In genomic region chr22:29128891-29129643, GRCh38 we compare ENCODE assay signal across 11 cellular contexts. TPM values are rescaled to one million over a fixed set of nuclear protein-coding genes. Genes with fewer than 3 reads are reported as not detected.
A peak's percentile ranks its signal among the peaks of the same experiment; 100 is the strongest.
DNase-seq lines count a peak whose midpoint lies in the region; ATAC-seq and TF ChIP-seq lines count a peak whose summit lies in the region.
"Had no signal": no experiment of that assay in that cellular context is flagged by ENCODE, and none has a peak within 500 bp of the region (broad histone marks: within the 10 kb centered on the region; RNA-seq: fewer than 3 reads in every experiment).

No MANE protein-coding gene starts in this region.

- TF ChIP-seq CTCF in HEK293 (tag by site-specific recombination; IDR thresholded peaks at IDR 0.05), result no peak

- no peak overlapping the region for H3K4me3 ChIP-seq in HEK293 (ENCODE audit: low read depth, low read length)
- H3K4me3 ChIP-seq: adrenal gland had no signal

- CTCF ChIA-PET in HEK293 (lab: Yijun Ruan, JAX), result interaction anchor here (0.5 to 1.0 kb wide), 2 partner anchors 24 to 25 kb away, joined by 3 read pairs; no protein-coding TSS in a partner anchor

- peaks cover 8 to 16% of the 10 kb centered on the region in 2 donors for H3K27me3 Mint-ChIP-seq in stimulated activated naive B cell treated with anti-CD40 and anti-IgM and Interleukin-4, amounts not matched to agents 10 μg/mL and 1 μg/mL and 100 μg/mL, for 72 hours

- no peak overlapping the region for H3K27ac ChIP-seq in HEK293 (ENCODE audit: extremely low read depth, low read depth, low read length)

- peaks cover 4 to 35% of the 10 kb centered on the region in 2 experiments; a peak in 2 of 3 replicates for H3K36me3 ChIP-seq in HEK293 (ENCODE audit: control insufficient read depth in 2 of 2, insufficient read depth in 1 of 2, low read length in 2 of 2)

- no peaks in the 10 kb centered on the region for H3K4me1 Mint-ChIP-seq in stimulated activated naive B cell treated with anti-CD40 and anti-IgM and Interleukin-4, amounts not matched to agents 10 μg/mL and 1 μg/mL and 100 μg/mL, for 72 hours
- H3K4me1 Mint-ChIP-seq: CD8-positive, alpha-beta memory T cell; mesothelial cell of epicardium had no signal

- no peaks in the 10 kb centered on the region; the same call in 1 of the 2 replicates for H3K4me1 ChIP-seq in HEK293 (ENCODE audit: control insufficient read depth, insufficient read depth, low read length)
- H3K4me1 ChIP-seq: adrenal gland had no signal

- peak; percentile 74 for DNase-seq in RPMI7951 (ENCODE audit: low read depth)
- DNase-seq in iris pigment epithelial cell (ENCODE audit: low read depth), result peak; percentile 49
- DNase-seq in stimulated activated naive B cell treated with anti-CD40 and anti-IgM and Interleukin-4, amounts not matched to agents 10 μg/mL and 1 μg/mL and 100 μg/mL, for 72 hours, result no peak
- no peak for DNase-seq in SIG-M5 treated with dmso at 0.1 percent for 504 hours (lab: John Stamatoyannopoulos, UW; ENCODE audit: unreplicated experiment)
- DNase-seq in SW480 (ENCODE audit: low spot score), result no peak
- DNase-seq: adrenal gland; CD8-positive, alpha-beta memory T cell; NCI-H226 had no signal

- peaks cover 0 to 4% of the 10 kb centered on the region in 2 donors for H3K36me3 Mint-ChIP-seq in stimulated activated naive B cell treated with anti-CD40 and anti-IgM and Interleukin-4, amounts not matched to agents 10 μg/mL and 1 μg/mL and 100 μg/mL, for 72 hours

- no peak overlapping the region for H3K4me3 Mint-ChIP-seq in stimulated activated naive B cell treated with anti-CD40 and anti-IgM and Interleukin-4, amounts not matched to agents 10 μg/mL and 1 μg/mL and 100 μg/mL, for 72 hours
- H3K4me3 Mint-ChIP-seq: CD8-positive, alpha-beta memory T cell; mesothelial cell of epicardium had no signal

- H3K9me3 Mint-ChIP-seq in stimulated activated naive B cell treated with anti-CD40 and anti-IgM and Interleukin-4, amounts not matched to agents 10 μg/mL and 1 μg/mL and 100 μg/mL, for 72 hours, result peaks cover 4 to 5% of the 10 kb centered on the region in 2 donors

- no peaks in the 10 kb centered on the region for H3K9me3 ChIP-seq in HEK293 (ENCODE audit: control insufficient read depth, insufficient read depth, low read depth, low read length)
- H3K9me3 ChIP-seq: adrenal gland had no signal

- POLR2A ChIA-PET in HEK293 (lab: Yijun Ruan, JAX), result interaction anchor here (0.5 kb wide), 1 partner anchor 377 kb away, joined by 4 read pairs; no protein-coding TSS in a partner anchor

- peak overlapping the region; percentile 1 for H3K27ac Mint-ChIP-seq in stimulated activated naive B cell treated with anti-CD40 and anti-IgM and Interleukin-4, amounts not matched to agents 10 μg/mL and 1 μg/mL and 100 μg/mL, for 72 hours
- H3K27ac Mint-ChIP-seq: mesothelial cell of epicardium had no signal

- no peak for ATAC-seq in stimulated activated naive B cell treated with anti-CD40 and anti-IgM and Interleukin-4, amounts not matched to agents 10 μg/mL and 1 μg/mL and 100 μg/mL, for 72 hours (replicated peaks)
- ATAC-seq in HG02852 (IDR thresholded peaks at IDR 0.05; ENCODE audit: unreplicated experiment), result no peak

TF ChIP-seq in HEK293, 187 proteins besides CTCF, POLR2A, EP300 and RAD21:
- TF ChIP-seq ZNF521 (tag by site-specific recombination; IDR thresholded peaks at IDR 0.05) (no peak), OVOL3 (tag by site-specific recombination; IDR thresholded peaks at IDR 0.05) (no peak), PRDM10 (tag by site-specific recombination; IDR thresholded peaks at IDR 0.05) (peak; percentile 96)

RNA-seq across cellular contexts. Expression of gene KREMEN1, which starts 56.2 kb away (rescaled TPM):
- 6.1 and 6.2 TPM in 2 replicates for total RNA-seq in RPMI7951 (2014; rRNA removed; shearing (Covaris generic))

Comparison
In these comparisons a context has a peak if more than half of its experiments do, and no peak if none do; other contexts are left out.
1. DNase-seq: peak in RPMI7951 (single experiment) and iris pigment epithelial cell (single experiment); none in stimulated activated naive B cell treated with anti-CD40 and anti-IgM and Interleukin-4, amounts not matched to agents 10 μg/mL and 1 μg/mL and 100 μg/mL, for 72 hours (single experiment), SIG-M5 treated with dmso at 0.1 percent for 504 hours (single experiment) and SW480 (single experiment).